Comparison of ENCODE assay signal across 8 cellular contexts in the genomic region with DNA sequence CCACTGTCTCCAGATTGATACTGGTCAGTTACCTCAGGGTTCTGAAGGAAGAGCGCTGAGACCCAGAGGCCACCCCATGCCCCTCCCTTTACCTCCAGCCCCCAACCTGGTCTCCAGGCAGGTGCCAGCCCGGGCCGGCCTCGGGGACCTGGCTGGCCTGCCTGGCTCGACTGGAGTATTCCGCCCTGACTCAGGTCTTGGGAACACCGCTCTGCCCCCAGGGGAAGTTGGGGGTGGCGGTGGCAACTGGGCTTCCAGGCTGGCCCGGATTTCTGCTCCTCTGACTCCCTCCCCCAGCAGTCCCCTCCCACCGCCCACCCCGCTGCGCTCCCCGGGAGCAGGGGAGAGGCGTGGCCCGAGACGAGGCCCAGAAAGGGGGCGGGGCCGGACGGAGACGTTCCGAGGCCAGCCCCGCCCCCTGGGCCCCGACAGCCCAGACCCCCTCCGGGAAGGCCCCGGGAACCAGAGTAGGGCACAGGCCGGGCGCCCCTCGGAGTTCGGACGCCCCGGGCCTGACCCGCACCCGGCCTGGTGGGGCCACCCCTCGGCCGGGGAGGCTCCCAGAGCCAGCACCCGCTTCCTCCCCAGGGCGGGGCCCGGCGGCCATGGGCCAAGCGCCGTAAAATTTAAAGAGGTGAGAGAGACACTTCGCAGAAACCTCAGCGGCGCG.
A peak's percentile ranks its signal among the peaks of the same experiment; 100 is the strongest.
DNase-seq lines count a peak whose midpoint lies in the region; ATAC-seq and TF ChIP-seq lines count a peak whose summit lies in the region.

No MANE protein-coding gene starts in this region.

- H3K4me2 ChIP-seq in HCT116 (ENCODE audit: low read length) = peak overlapping the region; percentile 81

- POLR2A ChIA-PET in HCT116 (lab: Charles Lee) = no interaction called here
- POLR2A ChIA-PET in activated B cell treated with CpG ODN at 0.5 μM for 24 hours (lab: Charles Lee) = interaction anchor here (2.2 to 3.2 kb wide), 3 partner anchors 16 to 83 kb away, joined by 17 to 37 read pairs (median 25); partner anchors contain the start of gene ZBTB43

- peak overlapping the region; percentile 90 for H3K4me3 Mint-ChIP-seq in activated B cell treated with CpG ODN at 0.5 μM for 24 hours

- H3K79me2 ChIP-seq in HCT116 (ENCODE audit: insufficient read depth, low read length) = no peaks in the 10 kb centered on the region

- H3K4me1 ChIP-seq in HCT116 (ENCODE audit: control insufficient read depth in 1 of 2, insufficient read depth in 2 of 2, low read length in 2 of 2) (peaks cover 19 to 35% of the 10 kb centered on the region in 2 experiments), left lung (peaks cover 3 to 38% of the 10 kb centered on the region in 2 donors)

- no peak for TF ChIP-seq CTCF in GM12865 (IDR thresholded peaks at IDR 0.05; ENCODE audit: insufficient read depth, low read depth, low read length, missing control alignments)
- no peak for TF ChIP-seq CTCF in HCT116 (IDR thresholded peaks at IDR 0.05 in 2 of 3, conservative IDR thresholded peaks at IDR 0.05 in 1 of 3; ENCODE audit: borderline replicate concordance in 1 of 3, insufficient read depth in 1 of 3, low read depth in 2 of 3, low read length in 2 of 3)
- no peak for TF ChIP-seq CTCF in activated B cell treated with CpG ODN at 0.5 μM for 24 hours (IDR thresholded peaks at IDR 0.05)
- no peak for TF ChIP-seq CTCF in cardiac fibroblast (IDR thresholded peaks at IDR 0.05; ENCODE audit: low read depth, low read length)
- TF ChIP-seq CTCF in left lung (IDR thresholded peaks at IDR 0.05) = no peak

- H3K9me3 Mint-ChIP-seq in activated B cell treated with CpG ODN at 0.5 μM for 24 hours = no peaks in the 10 kb centered on the region

- H3K4me1 Mint-ChIP-seq in activated B cell treated with CpG ODN at 0.5 μM for 24 hours = peaks cover 47% of the 10 kb centered on the region

- H3K9me3 ChIP-seq in HCT116 (ENCODE audit: control insufficient read depth in 1 of 2, insufficient read depth in 1 of 2, low read depth in 1 of 2, low read length in 2 of 2) = no peaks in the 10 kb centered on the region
- no peaks in the 10 kb centered on the region for H3K9me3 ChIP-seq in left lung

- TF ChIP-seq POLR2A in HCT116 (IDR thresholded peaks at IDR 0.05; ENCODE audit: borderline replicate concordance, extremely low read depth, insufficient read depth, insufficient read length) = no peak

- H2AFZ ChIP-seq in HCT116 (ENCODE audit: low read depth, low read length, poor library complexity, severe bottlenecking) = peak overlapping the region; percentile 50

- H3K27me3 ChIP-seq in HCT116 (ENCODE audit: insufficient read depth, low read length) = no peaks in the 10 kb centered on the region
- peaks cover 0 to 90% of the 10 kb centered on the region in 2 donors for H3K27me3 ChIP-seq in left lung

- intact Hi-C loops in HCT116 (cut with micrococcal nuclease) (loop anchor here (5.0 kb wide), 1 partner anchor 50 kb away; no protein-coding TSS in a partner anchor), activated B cell treated with CpG ODN at 0.5 μM for 24 hours (cut with micrococcal nuclease) (loop anchor here (1.0 to 5.0 kb wide), 4 partner anchors 16 to 445 kb away; partner anchors contain the start of genes ZBTB34 and ZBTB43), left lung (cut with DNase I) (no loop called here)

- TF ChIP-seq RAD21 in HCT116 (IDR thresholded peaks at IDR 0.05; ENCODE audit: low read depth) = no peak

- no peaks in the 10 kb centered on the region for H4K20me1 ChIP-seq in HCT116 (ENCODE audit: insufficient read depth)

- no TSS peak for BruUV-seq in HCT116 (replicated peaks; lab: Mats Ljungman, UMichigan)

- H3K27ac ChIP-seq in HCT116 (ENCODE audit: low read depth, low read length) (peak overlapping the region; percentile 66), left lung (peak overlapping the region; percentile 75 to 83)

- peak overlapping the region; percentile 95 for H3K27ac Mint-ChIP-seq in activated B cell treated with CpG ODN at 0.5 μM for 24 hours

- H3K4me3 ChIP-seq in GM12865 (ENCODE audit: low read depth, low read length) = peak overlapping the region; percentile 68
- peak overlapping the region; percentile 54 to 68 for H3K4me3 ChIP-seq in HCT116 (replicated peaks in 1 of 2; ENCODE audit: low read depth in 1 of 2, low read length in 2 of 2)
- H3K4me3 ChIP-seq in cardiac fibroblast (replicated peaks in 1 of 2; ENCODE audit: low read depth in 2 of 2, low read length in 2 of 2) = peak overlapping the region; percentile 35 to 51
- H3K4me3 ChIP-seq in left lung = peak overlapping the region; percentile 65 to 68

- CTCF ChIA-PET in HCT116 (lab: Charles Lee) = no interaction called here
- CTCF ChIA-PET in activated B cell treated with CpG ODN at 0.5 μM for 24 hours (lab: Charles Lee) = interaction anchor here (1.0 to 3.9 kb wide), 3 partner anchors 16 to 59 kb away, joined by 4 to 28 read pairs (median 19); no protein-coding TSS in a partner anchor

- H3K27me3 Mint-ChIP-seq in activated B cell treated with CpG ODN at 0.5 μM for 24 hours = no peaks in the 10 kb centered on the region

- DNase-seq in GM12865 (ENCODE audit: low read depth) (peak; percentile 86), HCT116 (ENCODE audit: low read depth, low spot score) (peak; percentile 36), NAMALWA (ENCODE audit: low spot score) (peak; percentile 84), activated B cell treated with CpG ODN at 0.5 μM for 24 hours (peak; percentile 92), cardiac fibroblast (ENCODE audit: low read depth in 2 of 2) (peak; percentile 37 to 56), left lung (peak; percentile 90 to 94), midbrain (lab: John Stamatoyannopoulos, UW) (no peak)
- peak; percentile 92 for DNase-seq in stimulated activated CD4-positive, alpha-beta T cell treated with anti-CD3 and anti-CD28 coated beads, Interleukin-4, amount 100 ng/mL, for 24 hours

- peaks cover 2% of the 10 kb centered on the region for H3K36me3 Mint-ChIP-seq in activated B cell treated with CpG ODN at 0.5 μM for 24 hours (ENCODE audit: low read depth)

- no peaks in the 10 kb centered on the region for H3K9me2 ChIP-seq in HCT116 (ENCODE audit: insufficient read depth)

- H3K36me3 ChIP-seq in HCT116 (ENCODE audit: control insufficient read depth in 1 of 2, insufficient read depth in 2 of 2, low read length in 2 of 2) (no peaks in the 10 kb centered on the region), left lung (no peaks in the 10 kb centered on the region)

- ATAC-seq in HCT116 = peak; percentile 89
- peak; percentile 75 for ATAC-seq in activated B cell treated with CpG ODN at 0.5 μM for 24 hours (ENCODE audit: low read depth)
- ATAC-seq in left lung = peak; percentile 96

- RAD21 ChIA-PET in HCT116 (lab: Charles Lee; ENCODE audit: low non-redundant PET in 1 of 2, low total read pairs in 2 of 2, uncharacterized antibody in 2 of 2, unreplicated experiment in 2 of 2) = no interaction called here

- H3K9ac ChIP-seq in HCT116 (ENCODE audit: low read length) = peak overlapping the region; percentile 73

TF ChIP-seq in HCT116, 20 proteins besides CTCF, POLR2A, EP300 and RAD21:
- TF ChIP-seq ZNF274 (IDR thresholded peaks at IDR 0.05; ENCODE audit: low read depth, low read length) = no peak
- no peak for TF ChIP-seq EGR1 (IDR thresholded peaks at IDR 0.05; ENCODE audit: low read depth)
- TF ChIP-seq ZFX (IDR thresholded peaks at IDR 0.05) = peak; percentile 68; the same call in 1 of the 2 replicates
- TF ChIP-seq POLR2AphosphoS5 (IDR thresholded peaks at IDR 0.05; ENCODE audit: low read depth, low read length) = peak; percentile 36; the same call in 1 of the 2 replicates
- TF ChIP-seq CBX3 (IDR thresholded peaks at IDR 0.05; ENCODE audit: low read depth) = no peak

Comparison
In these comparisons a context has a peak if more than half of its experiments do, and no peak if none do; other contexts are left out.
1. intact Hi-C loops: an anchor here in HCT116 (5.0 kb wide) and activated B cell treated with CpG ODN at 0.5 μM for 24 hours (1.0 to 5.0 kb wide); none called in left lung.